15 cellular contexts compared by ENCODE assay signal in the genomic region with DNA sequence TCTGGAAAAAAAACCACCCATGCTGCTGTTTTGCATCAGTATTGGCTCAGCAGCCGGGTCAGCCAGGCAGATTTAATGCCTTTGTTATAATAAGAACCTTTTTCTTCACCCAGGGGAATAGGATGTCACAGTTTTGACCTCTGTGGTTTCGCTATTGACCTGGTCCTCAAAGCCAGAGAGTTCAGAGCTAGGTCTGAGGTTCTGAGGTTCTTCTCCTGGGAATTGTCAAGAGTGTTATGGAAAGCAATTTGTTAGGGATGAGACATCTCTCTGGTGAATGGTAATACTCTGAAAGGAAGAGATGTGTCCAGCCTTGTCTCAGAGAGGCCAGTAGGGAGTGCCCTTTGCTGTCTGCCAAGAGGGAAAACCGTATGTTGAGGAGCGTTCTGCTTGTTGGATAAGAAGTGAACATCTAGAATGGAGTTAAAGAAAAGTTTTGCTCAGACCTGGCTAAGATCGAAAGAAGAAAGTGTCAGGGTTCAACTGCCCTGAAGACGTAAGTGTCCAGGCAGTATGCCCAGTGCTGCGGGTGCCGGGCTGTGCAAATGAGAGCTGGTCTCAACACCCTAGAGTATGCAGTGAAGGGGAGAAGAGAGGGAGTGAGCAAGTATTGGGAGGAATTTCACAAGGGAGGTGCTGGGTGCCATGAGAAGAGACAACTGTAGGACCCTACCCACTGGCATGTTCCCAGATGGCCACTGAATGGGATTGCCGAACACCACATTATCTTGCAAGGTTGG.
A peak's percentile ranks its signal among the peaks of the same experiment; 100 is the strongest.
DNase-seq lines count a peak whose midpoint lies in the region; ATAC-seq, FAIRE-seq and TF ChIP-seq lines count a peak whose summit lies in the region.
"Had no signal": no experiment of that assay in that cellular context is flagged by ENCODE, and none has a peak within 500 bp of the region (broad histone marks: within the 10 kb centered on the region; RNA-seq: fewer than 3 reads in every experiment).

No MANE protein-coding gene starts in this region.

- H3K36me3 ChIP-seq in bronchial epithelial cell (ENCODE audit: control insufficient read depth, insufficient read depth, low read length): no peaks in the 10 kb centered on the region
- H3K36me3 ChIP-seq: vagina had no signal

- peaks cover 2% of the 10 kb centered on the region for H3K27me3 ChIP-seq in bronchial epithelial cell (ENCODE audit: control insufficient read depth, insufficient read depth, low read length)
- H3K27me3 ChIP-seq: vagina had no signal

- no peak for TF ChIP-seq POLR2A in GM18505 (IDR thresholded peaks at IDR 0.05; ENCODE audit: borderline replicate concordance, extremely low read depth, insufficient read depth, insufficient read length)

- H3K4me3 ChIP-seq in bronchial epithelial cell (ENCODE audit: low read depth, low read length): no peak overlapping the region
- H3K4me3 ChIP-seq: vagina had no signal

- peak; percentile 76 for FAIRE-seq in bronchial epithelial cell (lab: Jason Lieb, UNC)
- FAIRE-seq: GM12891 had no signal

- ATAC-seq in left cardiac atrium (peak; percentile 28 to 63), sciatic nerve (peak; percentile 89), GM18505 (IDR thresholded peaks at IDR 0.05; ENCODE audit: unreplicated experiment) (no peak)
- ATAC-seq: left lobe of liver had no signal

- intact Hi-C loops in left cardiac atrium (cut with DNase I) (no loop called here), sciatic nerve (cut with DNase I) (no loop called here)

- peak; percentile 18 for DNase-seq in GM03348 (ENCODE audit: low spot score)
- no peak for DNase-seq in bronchial epithelial cell (ENCODE audit: low read depth)
- DNase-seq in left cardiac atrium: no peak
- DNase-seq in sciatic nerve (ENCODE audit: low spot score): peak; percentile 63
- DNase-seq in NCI-H1105 treated with DMSO at 0.1 percent for 48 hours (lab: John Stamatoyannopoulos, UW): no peak
- DNase-seq in NCI-H2029 treated with DMSO at 0.1 percent for 48 hours (lab: John Stamatoyannopoulos, UW): no peak
- no peak for DNase-seq in NCI-H446 (lab: John Stamatoyannopoulos, UW)
- DNase-seq: activated naive CD4-positive, alpha-beta T cell treated with anti-CD3 and anti-CD28 coated beads, Interleukin-2, amount 50 U/mL, for 16 hours; AML-193; Kasumi-1; stimulated activated CD8-positive, alpha-beta memory T cell treated with anti-CD3 and anti-CD28 coated beads, Interleukin-4, amount 100 ng/mL, for 48 hours had no signal

- TF ChIP-seq CTCF in bronchial epithelial cell (IDR thresholded peaks at IDR 0.05; ENCODE audit: insufficient read depth, low read length, severe bottlenecking): no peak

Comparison
In these comparisons a context has a peak if more than half of its experiments do, and no peak if none do; other contexts are left out.
1. DNase-seq: peak in GM03348 (single experiment) and sciatic nerve (single experiment); none in bronchial epithelial cell (single experiment), left cardiac atrium (single experiment), NCI-H1105 treated with DMSO at 0.1 percent for 48 hours (single experiment), NCI-H2029 treated with DMSO at 0.1 percent for 48 hours (single experiment) and NCI-H446 (0 of 2).